In the genomic region with DNA sequence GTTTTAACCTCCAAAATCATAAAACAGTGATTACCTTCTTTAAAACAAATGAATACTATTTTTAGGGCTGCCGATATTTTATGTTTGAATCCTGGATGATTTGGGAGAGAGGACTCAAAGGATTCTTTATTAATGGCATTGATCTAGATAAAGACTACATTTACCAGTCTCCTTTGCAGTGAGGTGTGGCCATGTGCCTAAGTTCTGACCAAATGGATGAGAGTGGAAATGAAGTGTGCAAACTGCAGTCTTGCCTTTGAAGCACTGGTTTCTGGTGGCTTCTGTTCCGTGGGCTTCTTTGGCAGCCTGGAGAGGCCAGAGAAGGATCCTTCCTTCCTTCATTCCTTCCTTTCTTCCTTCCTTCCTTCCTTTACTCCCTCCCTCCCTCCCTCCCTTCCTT, we compare ENCODE assay signal across 38 cellular contexts. TPM values are rescaled to one million over a fixed set of nuclear protein-coding genes. Genes with fewer than 3 reads are reported as not detected.
"Had no signal": no experiment of that assay in that cellular context is flagged by ENCODE, and none has a peak within 500 bp of the region (broad histone marks: within the 10 kb centered on the region; RNA-seq: fewer than 3 reads in every experiment).

No MANE protein-coding gene starts in this region.

- H3K4me3 ChIP-seq: MG63 had no signal

- DNase-seq: Karpas-422, Kasumi-1, MG63, MM.1S, MV-4-11, NCI-H1048, NCI-H1092, NCI-H1092 treated with DMSO at 0.1 percent for 48 hours, NCI-H1105, NCI-H1105 treated with DMSO at 0.1 percent for 48 hours, NCI-H1417, NCI-H1417 treated with DMSO at 0.1 percent for 48 hours, NCI-H1436, NCI-H1436 treated with DMSO at 0.1 percent for 48 hours, NCI-H146, NCI-H1694, NCI-H1694 treated with DMSO at 0.1 percent for 48 hours, NCI-H187, NCI-H187 treated with DMSO at 0.1 percent for 48 hours, NCI-H1930, NCI-H2029, NCI-H2029 treated with DMSO at 0.1 percent for 48 hours, NCI-H2081, NCI-H2081 treated with DMSO at 0.1 percent for 48 hours, NCI-H2107, NCI-H2171, NCI-H2171 treated with DMSO at 0.1 percent for 48 hours, NCI-H2227 treated with DMSO at 0.1 percent for 48 hours, NCI-H226, NCI-H345, NCI-H446, NCI-H446 treated with DMSO at 0.1 percent for 48 hours, NCI-H510A, NCI-H510A treated with DMSO at 0.1 percent for 48 hours, NCI-H524, NCI-H524 treated with DMSO at 0.1 percent for 48 hours had no signal

- H3K27me3 ChIP-seq: MG63 had no signal

- H3K36me3 ChIP-seq: MG63 had no signal

- H3K9me3 ChIP-seq: MG63 had no signal

RNA-seq across cellular contexts. Expression of a gene that starts 24.3 kb away (rescaled TPM):
- total RNA-seq: LHCN-M2, MCF 10A had no signal
